In genomic region chr19:5231857-5232503, GRCh38 we compare ENCODE assay signal across 1 cellular context.
TF ChIP-seq lines count a peak whose summit lies in the region.

No MANE protein-coding gene starts in this region.

TF ChIP-seq in K562, 482 proteins besides CTCF, POLR2A, EP300 and RAD21 (continued from another document):
- TF ChIP-seq TSHZ1 (CRISPR knock-in tag; IDR thresholded peaks at IDR 0.05) (no peak), THRB (CRISPR knock-in tag; conservative IDR thresholded peaks at IDR 0.05) (no peak)
